ENCODE assay signal across 9 cellular contexts in genomic region chr6:166308769-166309589, GRCh38. TPM values are rescaled to one million over a fixed set of nuclear protein-coding genes. Genes with fewer than 3 reads are reported as not detected.
DNase-seq lines count a peak whose midpoint lies in the region; ATAC-seq, FAIRE-seq and TF ChIP-seq lines count a peak whose summit lies in the region.
"Had no signal": no experiment of that assay in that cellular context is flagged by ENCODE, and none has a peak within 500 bp of the region (broad histone marks: within the 10 kb centered on the region; RNA-seq: fewer than 3 reads in every experiment).

No MANE protein-coding gene starts in this region.

- no peak overlapping the region for H3K27ac ChIP-seq in H1 (ENCODE audit: low read depth, low read length)

- H2BK12ac ChIP-seq in H1 (ENCODE audit: low read depth, low read length): no peak overlapping the region; the same call in 1 of the 2 replicates

- no peaks in the 10 kb centered on the region for H3K79me1 ChIP-seq in H1 (ENCODE audit: low read depth, low read length)

- no peak overlapping the region for H3K4ac ChIP-seq in H1 (replicated peaks; ENCODE audit: insufficient read length, low read depth, low read length)

- no peaks in the 10 kb centered on the region for H3K36me3 ChIP-seq in GM06990 (ENCODE audit: control insufficient read depth, insufficient read depth, low read length)
- H3K36me3 ChIP-seq in H1 (ENCODE audit: control insufficient read depth in 2 of 4, insufficient read depth in 4 of 4, low read length in 3 of 4): no peaks in the 10 kb centered on the region
- no peaks in the 10 kb centered on the region for H3K36me3 ChIP-seq in HAP-1 (replicated peaks)

- WGBS in H1 (ENCODE audit: extremely low coverage in 1 of 2, insufficient coverage in 1 of 2, insufficient read length in 1 of 2, insufficient replicate concordance in 2 of 2, low coverage in 1 of 2, low lambda C conversion rate in 2 of 2, missing lambda C conversion rate in 1 of 2), 2 experiments: 57% methylated on average over 11 of the region's 11 CpGs; no CpG with 5 or more reads in 1 of the 2 experiments

- H2AK5ac ChIP-seq in H1 (ENCODE audit: low read depth, low read length): no peak overlapping the region

- peaks cover 0 to 10% (median 4%) of the 10 kb centered on the region in 4 experiments; a peak in 4 of 7 replicates for H3K4me1 ChIP-seq in H1 (replicated peaks in 1 of 4; ENCODE audit: control insufficient read depth in 3 of 4, insufficient read depth in 4 of 4, low read length in 3 of 4)
- no peaks in the 10 kb centered on the region for H3K4me1 ChIP-seq in HAP-1

- no peaks in the 10 kb centered on the region for H3K27me3 ChIP-seq in GM06990 (replicated peaks; ENCODE audit: control insufficient read depth, insufficient read depth, low read length)
- peaks cover 24 to 54% (median 48%) of the 10 kb centered on the region in 4 experiments for H3K27me3 ChIP-seq in H1 (replicated peaks in 1 of 4; ENCODE audit: control insufficient read depth in 3 of 4, extremely low read depth in 1 of 4, insufficient read depth in 3 of 4, low read length in 3 of 4)
- H3K27me3 ChIP-seq in HAP-1 (ENCODE audit: low read depth): no peaks in the 10 kb centered on the region

- H4K8ac ChIP-seq in H1 (ENCODE audit: extremely low read depth, insufficient read depth, low read length): peak overlapping the region; percentile 72

- TF ChIP-seq CTCF in GM06990 (IDR thresholded peaks at IDR 0.05; ENCODE audit: insufficient read depth, low read length, poor library complexity, severe bottlenecking) (no peak), H1 (IDR thresholded peaks at IDR 0.05; ENCODE audit: control extremely low read depth in 1 of 3, insufficient read depth in 1 of 3, low read depth in 1 of 3, low read length in 3 of 3) (no peak)

- H3K18ac ChIP-seq in H1 (ENCODE audit: extremely low read depth, low read length): no peak overlapping the region

- H4K20me1 ChIP-seq in H1 (replicated peaks in 1 of 2; ENCODE audit: control insufficient read depth in 1 of 2, insufficient read depth in 2 of 2, low read length in 2 of 2): peaks cover 0 to 3% of the 10 kb centered on the region in 2 experiments

- H3K23ac ChIP-seq in H1 (ENCODE audit: insufficient read length): no peak overlapping the region

- in situ Hi-C loops in HAP-1 (cut with MboI; ENCODE audit: low sequenced_read_pairs): no loop called here

- H2BK5ac ChIP-seq in H1 (ENCODE audit: low read depth, low read length): no peak overlapping the region

- no peak overlapping the region for H2BK120ac ChIP-seq in H1 (replicated peaks; ENCODE audit: low read depth, low read length)

- CTCF ChIA-PET in H1 (lab: Charles Lee; ENCODE audit: partially characterized antibody): interaction anchor here (0.9 to 8.2 kb wide), 16 partner anchors 11 to 102 kb away, joined by 3 to 120 read pairs (median 4); no protein-coding TSS in a partner anchor

- H4K91ac ChIP-seq in H1 (replicated peaks; ENCODE audit: insufficient read length, low read length): no peak overlapping the region

- no peak for TF ChIP-seq EP300 in H1 (IDR thresholded peaks at IDR 0.05; ENCODE audit: borderline replicate concordance in 1 of 2, low read depth in 2 of 2, low read length in 2 of 2)

- H3K56ac ChIP-seq in H1 (replicated peaks; ENCODE audit: insufficient read length, low read depth, low read length): no peak overlapping the region

- POLR2A ChIA-PET in H1 (lab: Charles Lee; ENCODE audit: partially characterized antibody): interaction anchor here (0.7 to 2.2 kb wide), 6 partner anchors 9 to 78 kb away, joined by 3 to 8 read pairs (median 4); no protein-coding TSS in a partner anchor

- no peak overlapping the region for H2BK20ac ChIP-seq in H1 (ENCODE audit: low read length)

- no peak overlapping the region for H2AFZ ChIP-seq in H1 (ENCODE audit: low read length)

- no peaks in the 10 kb centered on the region for H3K79me2 ChIP-seq in H1 (ENCODE audit: control insufficient read depth in 1 of 2, insufficient read depth in 2 of 2, low read length in 2 of 2)

- peak; percentile 21 to 28; a peak in 3 of 4 replicates for TF ChIP-seq RAD21 in H1 (IDR thresholded peaks at IDR 0.05 in 1 of 2, conservative IDR thresholded peaks at IDR 0.05 in 1 of 2; ENCODE audit: low read depth in 2 of 2, low read length in 2 of 2)

- no peak overlapping the region for H3K9ac ChIP-seq in H1 (replicated peaks in 1 of 4; ENCODE audit: extremely low read depth in 1 of 4, low read depth in 3 of 4, low read length in 3 of 4)

- no peak for TF ChIP-seq POLR2A in H1 (IDR thresholded peaks at IDR 0.05; ENCODE audit: control extremely low read depth in 1 of 2, low read depth in 2 of 2, low read length in 2 of 2)

- peak overlapping the region; percentile 70 to 93 for H3K4me2 ChIP-seq in H1 (ENCODE audit: insufficient read depth in 1 of 2, low read depth in 2 of 2, low read length in 2 of 2)

- no peak overlapping the region for H3K14ac ChIP-seq in H1 (ENCODE audit: insufficient read length)

- H3K23me2 ChIP-seq in H1 (ENCODE audit: low read depth, low read length): peaks cover 7% of the 10 kb centered on the region; the same call in 1 of the 2 replicates

- ATAC-seq in GM19351 (IDR thresholded peaks at IDR 0.05; ENCODE audit: unreplicated experiment) (no peak), HG02938 (IDR thresholded peaks at IDR 0.05; ENCODE audit: unreplicated experiment) (no peak)

- DNase-seq in GM06990 (ENCODE audit: extremely low read depth, insufficient read length): no peak
- DNase-seq in NCI-H2081 treated with DMSO at 0.1 percent for 48 hours (lab: John Stamatoyannopoulos, UW): peak; percentile 19
- no peak for DNase-seq in H1 (ENCODE audit: low read depth in 1 of 2, low spot score in 2 of 2)
- peak in 6 of 10 donors; percentile 37 to 94 (median 77) for DNase-seq in posterior cingulate gyrus
- DNase-seq in HuH-7.5 (ENCODE audit: low spot score): no peak
- DNase-seq in HAP-1 (ENCODE audit: low spot score in 2 of 2): no peak
- DNase-seq: activated T-cell treated with anti-CD3 and anti-CD28 coated beads, Interleukin-2, amount 50 U/mL, for 4 hours had no signal

- H3K9me3 ChIP-seq in H1 (ENCODE audit: insufficient read depth in 2 of 2, low read depth in 1 of 2, low read length in 1 of 2): no peaks in the 10 kb centered on the region; a peak in 1 of 4 replicates
- H3K9me3 ChIP-seq in HAP-1: no peaks in the 10 kb centered on the region

- H4K5ac ChIP-seq in H1 (ENCODE audit: insufficient read length, low read depth, low read length): no peak overlapping the region

- H2BK15ac ChIP-seq in H1 (ENCODE audit: low read length): no peak overlapping the region

- H3K4me3 ChIP-seq in GM06990 (replicated peaks; ENCODE audit: low read depth, low read length) (peak overlapping the region; percentile 68), H1 (ENCODE audit: extremely low read depth in 1 of 4, insufficient read depth in 2 of 4, low read depth in 3 of 4, low read length in 4 of 4) (peak overlapping the region; percentile 22 to 60 (median 44); a peak in 5 of 8 replicates), HAP-1 (no peak overlapping the region)

- intact Hi-C loops in posterior cingulate gyrus (cut with DNase I): loop anchor here (2.0 kb wide), 3 partner anchors 32 to 92 kb away; partner anchors contain the start of gene MPC1

- no peak for FAIRE-seq in H1 (lab: Jason Lieb, UNC)

TF ChIP-seq in H1, 55 proteins besides CTCF, POLR2A, EP300 and RAD21:
- TF ChIP-seq, protein P1, sequence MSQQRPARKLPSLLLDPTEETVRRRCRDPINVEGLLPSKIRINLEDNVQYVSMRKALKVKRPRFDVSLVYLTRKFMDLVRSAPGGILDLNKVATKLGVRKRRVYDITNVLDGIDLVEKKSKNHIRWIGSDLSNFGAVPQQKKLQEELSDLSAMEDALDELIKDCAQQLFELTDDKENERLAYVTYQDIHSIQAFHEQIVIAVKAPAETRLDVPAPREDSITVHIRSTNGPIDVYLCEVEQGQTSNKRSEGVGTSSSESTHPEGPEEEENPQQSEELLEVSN (IDR thresholded peaks at IDR 0.05): peak; percentile 89
- TF ChIP-seq YY1 (IDR thresholded peaks at IDR 0.05; ENCODE audit: low read depth, low read length) (no peak), ZNF274 (IDR thresholded peaks at IDR 0.05; ENCODE audit: borderline replicate concordance, extremely low read depth, low read length) (no peak), MAX (IDR thresholded peaks at IDR 0.05) (peak; percentile 90)

RNA-seq across cellular contexts. Expression of gene PRR18, which starts 0.8 kb away (rescaled TPM):
- total RNA-seq in H1 (2021; fragmentation: NEBNext Ultra II Directional; extraction: Animal tissue kit (Norgen Biotek cat#: 25700)): 0.19 and 0.23 TPM in 2 replicates
- polyA plus RNA-seq in H1 (2011; rRNA removed): 0.08 and 0.16 TPM in 2 replicates
- 0.13 TPM for polyA plus RNA-seq in H1 (2011; cell fraction: cytosol; rRNA removed)
- polyA plus RNA-seq in H1 (2011; cell fraction: nucleus; rRNA removed): 0.17 TPM
- polyA plus RNA-seq in H1 (2012, experiment 1 of 2): 0.11 to 0.25 TPM (median 0.18 TPM) in 3 of 4 replicates, not detected in the other
- 0.12 TPM for polyA plus RNA-seq in H1 (2012, experiment 2 of 2)
- 0.18 TPM for polyA plus RNA-seq in H1 (2013, experiment 1 of 2)
- 0.26 TPM for polyA plus RNA-seq in H1 (2013, experiment 2 of 2)
- 0.09 and 0.10 TPM in 2 replicates for polyA minus RNA-seq in H1 (2011; rRNA and poly(A)+ RNA removed)
- 2.0 TPM for polyA minus RNA-seq in H1 (2011; cell fraction: cytosol; rRNA and poly(A)+ RNA removed)
- polyA minus RNA-seq in H1 (2011; cell fraction: nucleus; rRNA and poly(A)+ RNA removed): 0.80 TPM

RNA-seq across cellular contexts. Expression of gene SFT2D1, which starts 33.4 kb away (rescaled TPM):
- total RNA-seq in H1 (2021; fragmentation: NEBNext Ultra II Directional; extraction: Animal tissue kit (Norgen Biotek cat#: 25700)): 50.6 and 52.3 TPM in 2 replicates
- 67.8 and 76.1 TPM in 2 replicates for polyA plus RNA-seq in H1 (2011; rRNA removed)
- 63.0 TPM for polyA plus RNA-seq in H1 (2011; cell fraction: cytosol; rRNA removed)
- 23.3 TPM for polyA plus RNA-seq in H1 (2011; cell fraction: nucleus; rRNA removed)
- 41.5 to 56.7 TPM (median 45.1 TPM) in 4 replicates for polyA plus RNA-seq in H1 (2012, experiment 1 of 2)
- polyA plus RNA-seq in H1 (2012, experiment 2 of 2): 31.3 TPM
- 81.1 TPM for polyA plus RNA-seq in H1 (2013, experiment 1 of 2)
- 100 TPM for polyA plus RNA-seq in H1 (2013, experiment 2 of 2)
- 27.1 and 29.1 TPM in 2 replicates for polyA minus RNA-seq in H1 (2011; rRNA and poly(A)+ RNA removed)
- 12.5 TPM for polyA minus RNA-seq in H1 (2011; cell fraction: cytosol; rRNA and poly(A)+ RNA removed)
- polyA minus RNA-seq in H1 (2011; cell fraction: nucleus; rRNA and poly(A)+ RNA removed): 30.6 TPM

Comparison
In these comparisons a context has a peak if more than half of its experiments do, and no peak if none do; other contexts are left out.
1. DNase-seq: peak in NCI-H2081 treated with DMSO at 0.1 percent for 48 hours (single experiment) and posterior cingulate gyrus (6 of 10); none in GM06990 (single experiment), H1 (0 of 2), HuH-7.5 (single experiment) and HAP-1 (0 of 2).